ENCODE assay signal across 15 cellular contexts in the genomic region with DNA sequence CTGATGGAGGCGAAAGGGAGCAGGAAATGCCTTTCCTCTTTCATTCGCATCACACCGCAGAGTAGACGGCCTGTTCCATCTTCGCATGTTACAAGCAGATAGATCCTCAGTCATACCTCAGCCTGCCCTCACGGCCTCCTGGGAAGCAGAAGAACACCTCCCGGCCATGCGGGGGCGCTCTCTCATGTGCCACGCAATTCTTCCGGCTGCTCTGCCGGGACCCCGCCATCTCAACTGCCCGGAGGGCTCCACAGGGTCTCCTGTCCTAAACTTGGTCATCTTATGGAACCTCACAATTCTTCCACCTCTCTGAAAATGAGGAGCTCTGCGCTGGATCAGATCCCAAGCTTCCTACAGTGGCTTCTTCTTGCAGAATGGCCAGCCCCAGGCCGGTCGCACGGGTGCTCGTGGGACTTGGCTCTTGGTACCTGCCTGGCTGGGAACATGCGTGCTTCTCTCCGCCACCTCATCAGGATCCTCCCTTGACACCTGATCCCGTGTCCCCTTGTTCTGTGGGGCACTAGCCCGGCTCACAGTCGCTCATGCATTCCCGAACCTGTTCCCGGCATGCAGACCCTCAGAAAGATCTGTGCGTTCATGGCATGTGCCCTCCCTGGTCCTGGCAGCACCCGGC.
"Had no signal": no experiment of that assay in that cellular context is flagged by ENCODE, and none has a peak within 500 bp of the region (broad histone marks: within the 10 kb centered on the region; RNA-seq: fewer than 3 reads in every experiment).

No MANE protein-coding gene starts in this region.

- H3K4me3 ChIP-seq: sigmoid colon had no signal

- H3K27me3 ChIP-seq: brain microvascular endothelial cell, foreskin keratinocyte, sigmoid colon had no signal

- DNase-seq: activated naive CD4-positive, alpha-beta T cell; activated naive CD8-positive, alpha-beta T cell treated with anti-CD3 and anti-CD28 coated beads, Interleukin-2, amount 10 ng/mL, durations not matched to agents 7 days and 5 days; activated T-cell treated with anti-CD3 and anti-CD28 coated beads for 4 hours; brain microvascular endothelial cell; effector CD8-positive, alpha-beta T cell; foreskin keratinocyte; glutamatergic neuron; immature natural killer cell; nephron progenitor cell; sigmoid colon; stimulated activated CD4-positive, alpha-beta T cell treated with anti-CD3 and anti-CD28 coated beads, Interleukin-12 subunit alpha, Interleukin-12 subunit beta, amount 100 ng/mL, for 4 hours; stimulated activated CD4-positive, alpha-beta T cell treated with anti-CD3 and anti-CD28 coated beads, Interleukin-2, amount 100 ng/mL, for 24 hours; T-helper 2 cell had no signal

- ATAC-seq: activated CD4-positive, CD25-positive, alpha-beta regulatory T cell treated with anti-CD3 and anti-CD28 coated beads, Interleukin-2, amount 50 U/mL, for 24 hours; foreskin keratinocyte; stimulated activated effector memory CD8-positive, alpha-beta T cell treated with anti-CD3 and anti-CD28 coated beads, Interleukin-12 subunit alpha, Interleukin-12 subunit beta, amount 100 ng/mL, for 72 hours had no signal

- H3K9me3 ChIP-seq: sigmoid colon had no signal

- H3K27ac ChIP-seq: brain microvascular endothelial cell, foreskin keratinocyte, sigmoid colon had no signal

- H3K4me1 ChIP-seq: foreskin keratinocyte, sigmoid colon had no signal

- H3K36me3 ChIP-seq: brain microvascular endothelial cell, sigmoid colon had no signal
